ENCODE assay signal across 21 cellular contexts in the genomic region with DNA sequence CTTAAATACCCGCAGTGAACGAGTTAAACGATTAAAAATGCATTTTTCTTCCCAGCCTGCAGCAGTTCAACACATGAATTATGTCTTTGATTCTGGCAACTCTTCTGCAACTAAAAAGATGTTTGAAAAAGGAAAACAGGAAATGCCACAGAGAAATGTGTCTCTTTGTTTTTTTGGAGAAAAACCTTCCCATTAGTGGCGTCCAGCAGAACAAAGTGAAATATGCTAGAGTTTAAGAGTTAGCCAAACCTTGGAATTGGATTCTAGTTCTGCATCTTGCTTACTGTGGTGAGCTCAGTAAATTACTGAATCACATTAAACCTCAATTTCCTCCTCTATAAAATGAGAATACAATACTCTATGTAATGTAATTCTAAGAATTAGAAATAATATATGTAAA.
A peak's percentile ranks its signal among the peaks of the same experiment; 100 is the strongest.
DNase-seq lines count a peak whose midpoint lies in the region; ATAC-seq, FAIRE-seq and TF ChIP-seq lines count a peak whose summit lies in the region.
"Had no signal": no experiment of that assay in that cellular context is flagged by ENCODE, and none has a peak within 500 bp of the region (broad histone marks: within the 10 kb centered on the region; RNA-seq: fewer than 3 reads in every experiment).

No MANE protein-coding gene starts in this region.

- no peak for ATAC-seq in heart left ventricle
- ATAC-seq: CD8-positive, alpha-beta T cell had no signal

- in situ Hi-C loops in GM23248 (cut with MboI) = no loop called here

- no peaks in the 10 kb centered on the region for H3K36me3 Mint-ChIP-seq in nephron progenitor cell (ENCODE audit: low read depth)
- H3K36me3 Mint-ChIP-seq: CD4-positive, CD25-positive, alpha-beta regulatory T cell; CD8-positive, alpha-beta T cell had no signal

- peaks cover 3% of the 10 kb centered on the region for H3K9me3 Mint-ChIP-seq in nephron progenitor cell
- H3K9me3 Mint-ChIP-seq: CD8-positive, alpha-beta T cell had no signal

- no peaks in the 10 kb centered on the region for H3K79me2 ChIP-seq in GM23248 (ENCODE audit: insufficient read depth)
- H3K79me2 ChIP-seq in osteoblast (ENCODE audit: insufficient read depth, low read length) = no peaks in the 10 kb centered on the region

- WGBS in GM23248 (ENCODE audit: low coverage in 1 of 2, low lambda C conversion rate in 2 of 2, missing lambda C conversion rate in 2 of 2), 2 experiments = 23 to 27% methylated on average over 4 of the region's 4 CpGs
- WGBS in heart left ventricle, 4 donors = 64 to 78% (median 68%) methylated on average over 4 of the region's 4 CpGs

- DNase-seq in GM23248 (no peak), fibroblast of villous mesenchyme (ENCODE audit: low read depth) (peak; percentile 23), osteoblast (ENCODE audit: insufficient read length, low spot score, missing footprints) (no peak), heart left ventricle (no peak), nephron progenitor cell (no peak), germinal center (ENCODE audit: low spot score) (no peak)
- DNase-seq: 8988T; Caco-2; CD4-positive, CD25-positive, alpha-beta regulatory T cell; CD8-positive, alpha-beta T cell; DMS153; DND-41; GOT3; H7; HCEC 1CT had no signal

- no peak for TF ChIP-seq POLR2A in heart left ventricle (IDR thresholded peaks at IDR 0.05)

- H3K27ac Mint-ChIP-seq in nephron progenitor cell = no peak overlapping the region
- H3K27ac Mint-ChIP-seq: B cell; CD4-positive, CD25-positive, alpha-beta regulatory T cell; CD8-positive, alpha-beta T cell had no signal

- peaks cover 4% of the 10 kb centered on the region for H3K27me3 Mint-ChIP-seq in nephron progenitor cell (ENCODE audit: low read depth, poor library complexity)
- H3K27me3 Mint-ChIP-seq: B cell; CD4-positive, CD25-positive, alpha-beta regulatory T cell had no signal

- no peak overlapping the region for H3K9ac ChIP-seq in GM23248
- H3K9ac ChIP-seq: BLaER1 had no signal

- H3K27me3 ChIP-seq in GM23248 (replicated peaks; ENCODE audit: insufficient read depth) (no peaks in the 10 kb centered on the region), osteoblast (ENCODE audit: insufficient read depth, low read length) (no peaks in the 10 kb centered on the region), heart left ventricle (no peaks in the 10 kb centered on the region)
- H3K27me3 ChIP-seq: BLaER1 had no signal

- H2AFZ ChIP-seq in GM23248 (peak overlapping the region; percentile 33), osteoblast (ENCODE audit: low read length) (peak overlapping the region; percentile 24)

- H3K4me1 ChIP-seq in GM23248 (ENCODE audit: insufficient read depth) (peaks cover 18% of the 10 kb centered on the region), osteoblast (ENCODE audit: insufficient read depth, low read length) (no peaks in the 10 kb centered on the region), heart left ventricle (peaks cover 0 to 4% (median 0%) of the 10 kb centered on the region in 12 donors)
- H3K4me1 ChIP-seq: Caco-2 had no signal

- no peak overlapping the region for H3K4me2 ChIP-seq in GM23248 (ENCODE audit: unreplicated experiment)
- H3K4me2 ChIP-seq in osteoblast (ENCODE audit: insufficient read depth, low read length) = no peak overlapping the region
- H3K4me2 ChIP-seq: BLaER1 had no signal

- no peak overlapping the region for H3K4me3 ChIP-seq in GM23248
- no peak overlapping the region for H3K4me3 ChIP-seq in fibroblast of villous mesenchyme (ENCODE audit: low read depth, low read length)
- H3K4me3 ChIP-seq in osteoblast (ENCODE audit: insufficient read depth, low read length) = no peak overlapping the region
- H3K4me3 ChIP-seq in heart left ventricle = no peak overlapping the region
- H3K4me3 ChIP-seq: BLaER1 had no signal

- H3K9me2 ChIP-seq in GM23248 (ENCODE audit: insufficient read depth) = no peaks in the 10 kb centered on the region

- no peaks in the 10 kb centered on the region for H3K36me3 ChIP-seq in GM23248 (ENCODE audit: low read depth)
- no peaks in the 10 kb centered on the region for H3K36me3 ChIP-seq in osteoblast (ENCODE audit: insufficient read depth, low read length)
- H3K36me3 ChIP-seq in heart left ventricle = no peaks in the 10 kb centered on the region
- H3K36me3 ChIP-seq: BLaER1 had no signal

- H3K4me3 Mint-ChIP-seq in nephron progenitor cell = no peak overlapping the region
- H3K4me3 Mint-ChIP-seq: B cell; CD4-positive, CD25-positive, alpha-beta regulatory T cell; CD8-positive, alpha-beta T cell had no signal

- H3K9me3 ChIP-seq in GM23248 (ENCODE audit: low read depth) (no peaks in the 10 kb centered on the region), osteoblast (ENCODE audit: low read depth, low read length) (no peaks in the 10 kb centered on the region), heart left ventricle (no peaks in the 10 kb centered on the region)
- H3K9me3 ChIP-seq: BLaER1, Caco-2 had no signal

- peaks cover 5% of the 10 kb centered on the region for H3K4me1 Mint-ChIP-seq in nephron progenitor cell
- H3K4me1 Mint-ChIP-seq: B cell; CD4-positive, CD25-positive, alpha-beta regulatory T cell had no signal

- intact Hi-C loops in heart left ventricle (cut with DNase I) = no loop called here

- FAIRE-seq in endometrium (lab: Jason Lieb, UNC) = peak; percentile 21
- FAIRE-seq: G401.6, GM12892 had no signal

- TF ChIP-seq CTCF in fibroblast of villous mesenchyme (IDR thresholded peaks at IDR 0.05; ENCODE audit: insufficient read depth, low read depth, low read length) = no peak
- no peak for TF ChIP-seq CTCF in osteoblast (IDR thresholded peaks at IDR 0.05; ENCODE audit: extremely low read depth, low read depth, low read length)
- TF ChIP-seq CTCF in heart left ventricle (IDR thresholded peaks at IDR 0.05) = no peak
- no peak for TF ChIP-seq CTCF in nephron progenitor cell (IDR thresholded peaks at IDR 0.05)

- H3K27ac ChIP-seq in GM23248 (no peak overlapping the region), osteoblast (ENCODE audit: low read depth, low read length) (no peak overlapping the region), heart left ventricle (no peak overlapping the region)
- H3K27ac ChIP-seq: BLaER1, C4-2B had no signal

- no peaks in the 10 kb centered on the region for H4K20me1 ChIP-seq in GM23248 (ENCODE audit: insufficient read depth)
- H4K20me1 ChIP-seq in osteoblast (ENCODE audit: insufficient read depth, low read length) = no peaks in the 10 kb centered on the region
- H4K20me1 ChIP-seq: BLaER1 had no signal

- H3F3A ChIP-seq in GM23248 (ENCODE audit: insufficient read depth) = peaks cover 8% of the 10 kb centered on the region; the same call in 1 of the 2 replicates
